In the genomic region with DNA sequence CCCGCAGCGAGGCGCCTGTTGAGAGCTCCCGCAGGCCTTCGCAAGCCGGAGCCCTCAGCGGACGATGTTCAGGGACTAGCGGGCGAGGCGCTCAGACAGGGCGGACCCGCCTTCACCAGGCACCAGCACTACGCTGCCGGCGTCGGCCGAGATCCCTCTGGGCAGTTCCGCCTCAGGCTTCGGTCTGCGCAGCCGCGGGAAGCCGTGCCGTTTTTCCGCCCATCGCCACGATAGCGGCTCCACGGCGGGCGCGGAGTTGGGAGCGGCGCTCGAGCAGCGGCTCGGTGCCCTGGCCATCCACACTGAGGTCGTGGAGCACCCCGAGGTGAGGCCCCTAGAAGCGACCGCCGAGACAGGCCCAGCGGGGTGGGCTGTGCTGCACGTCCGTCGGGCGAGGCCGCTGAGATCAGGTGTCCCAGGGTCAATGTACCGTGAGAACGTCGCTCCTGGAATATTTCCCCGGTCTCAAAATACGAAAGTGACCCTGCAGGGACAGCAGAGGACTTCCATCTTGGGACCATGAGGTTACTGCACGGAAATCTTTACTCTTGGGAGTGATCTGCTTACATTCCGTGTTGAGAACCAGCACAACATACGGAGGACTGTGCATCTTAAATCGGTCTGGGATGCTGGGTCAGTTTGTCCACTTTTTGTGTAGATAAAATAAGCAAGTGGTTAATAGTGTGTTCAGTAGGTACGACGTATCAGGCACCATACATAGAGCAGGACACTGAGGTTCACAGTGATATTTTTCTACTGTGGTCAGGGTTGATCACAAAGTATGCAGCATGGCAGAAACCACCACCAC, we compare ENCODE assay signal across 1 cellular context.
TF ChIP-seq lines count a peak whose summit lies in the region.

No MANE protein-coding gene starts in this region.

TF ChIP-seq in K562, 482 proteins besides CTCF, POLR2A, EP300 and RAD21 (continued from another document and continues in another):
- TF ChIP-seq, protein P1, sequence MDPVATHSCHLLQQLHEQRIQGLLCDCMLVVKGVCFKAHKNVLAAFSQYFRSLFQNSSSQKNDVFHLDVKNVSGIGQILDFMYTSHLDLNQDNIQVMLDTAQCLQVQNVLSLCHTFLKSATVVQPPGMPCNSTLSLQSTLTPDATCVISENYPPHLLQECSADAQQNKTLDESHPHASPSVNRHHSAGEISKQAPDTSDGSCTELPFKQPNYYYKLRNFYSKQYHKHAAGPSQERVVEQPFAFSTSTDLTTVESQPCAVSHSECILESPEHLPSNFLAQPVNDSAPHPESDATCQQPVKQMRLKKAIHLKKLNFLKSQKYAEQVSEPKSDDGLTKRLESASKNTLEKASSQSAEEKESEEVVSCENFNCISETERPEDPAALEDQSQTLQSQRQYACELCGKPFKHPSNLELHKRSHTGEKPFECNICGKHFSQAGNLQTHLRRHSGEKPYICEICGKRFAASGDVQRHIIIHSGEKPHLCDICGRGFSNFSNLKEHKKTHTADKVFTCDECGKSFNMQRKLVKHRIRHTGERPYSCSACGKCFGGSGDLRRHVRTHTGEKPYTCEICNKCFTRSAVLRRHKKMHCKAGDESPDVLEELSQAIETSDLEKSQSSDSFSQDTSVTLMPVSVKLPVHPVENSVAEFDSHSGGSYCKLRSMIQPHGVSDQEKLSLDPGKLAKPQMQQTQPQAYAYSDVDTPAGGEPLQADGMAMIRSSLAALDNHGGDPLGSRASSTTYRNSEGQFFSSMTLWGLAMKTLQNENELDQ (CRISPR knock-in tag; IDR thresholded peaks at IDR 0.05; ENCODE audit: borderline replicate concordance): no peak
- peak; percentile 94 for TF ChIP-seq CXXC5 (CRISPR knock-in tag; IDR thresholded peaks at IDR 0.05)
- TF ChIP-seq, protein P2, sequence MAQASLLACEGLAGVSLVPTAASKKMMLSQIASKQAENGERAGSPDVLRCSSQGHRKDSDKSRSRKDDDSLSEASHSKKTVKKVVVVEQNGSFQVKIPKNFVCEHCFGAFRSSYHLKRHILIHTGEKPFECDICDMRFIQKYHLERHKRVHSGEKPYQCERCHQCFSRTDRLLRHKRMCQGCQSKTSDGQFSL (CRISPR knock-in tag; IDR thresholded peaks at IDR 0.05): peak; percentile 75; the same call in 1 of the 2 replicates
- TF ChIP-seq, protein P2 (tag; IDR thresholded peaks at IDR 0.05): no peak
- TF ChIP-seq OTX1 (CRISPR knock-in tag; IDR thresholded peaks at IDR 0.05): no peak
- peak in 2 of 3 experiments; percentile 63 to 80 for TF ChIP-seq YY1 (IDR thresholded peaks at IDR 0.05; ENCODE audit: borderline replicate concordance in 1 of 3, control insufficient read depth in 1 of 3, extremely low read depth in 1 of 3, insufficient read depth in 3 of 3, insufficient read length in 1 of 3, insufficient replicate concordance in 2 of 3, low read depth in 1 of 3, low read length in 2 of 3)
- no peak for TF ChIP-seq BRD9 (IDR thresholded peaks at IDR 0.05; ENCODE audit: low read depth, partially characterized antibody)
- TF ChIP-seq, protein P3, sequence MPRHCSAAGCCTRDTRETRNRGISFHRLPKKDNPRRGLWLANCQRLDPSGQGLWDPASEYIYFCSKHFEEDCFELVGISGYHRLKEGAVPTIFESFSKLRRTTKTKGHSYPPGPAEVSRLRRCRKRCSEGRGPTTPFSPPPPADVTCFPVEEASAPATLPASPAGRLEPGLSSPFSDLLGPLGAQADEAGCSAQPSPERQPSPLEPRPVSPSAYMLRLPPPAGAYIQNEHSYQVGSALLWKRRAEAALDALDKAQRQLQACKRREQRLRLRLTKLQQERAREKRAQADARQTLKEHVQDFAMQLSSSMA (CRISPR knock-in tag; IDR thresholded peaks at IDR 0.05): no peak
- no peak for TF ChIP-seq ZNF347 (CRISPR knock-in tag; IDR thresholded peaks at IDR 0.05; ENCODE audit: low read depth)
- TF ChIP-seq DIDO1 (tag; IDR thresholded peaks at IDR 0.05; ENCODE audit: low read depth): no peak
- TF ChIP-seq ELF1 (tag; IDR thresholded peaks at IDR 0.05): peak; percentile 77
- no peak for TF ChIP-seq TCFL5 (CRISPR knock-in tag; conservative IDR thresholded peaks at IDR 0.05)
- TF ChIP-seq SMARCA4 (IDR thresholded peaks at IDR 0.05): no peak; the same call in 1 of the 2 replicates
- no peak for TF ChIP-seq HDAC8 (tag; IDR thresholded peaks at IDR 0.05)
- TF ChIP-seq SRF (CRISPR knock-in tag; IDR thresholded peaks at IDR 0.05): peak in 1 of 2 experiments; percentile 74; a peak in 2 of 4 replicates
- no peak for TF ChIP-seq ZNF311 (CRISPR knock-in tag; IDR thresholded peaks at IDR 0.05)
- no peak for TF ChIP-seq TAL1 (IDR thresholded peaks at IDR 0.05)
- TF ChIP-seq, protein P4, sequence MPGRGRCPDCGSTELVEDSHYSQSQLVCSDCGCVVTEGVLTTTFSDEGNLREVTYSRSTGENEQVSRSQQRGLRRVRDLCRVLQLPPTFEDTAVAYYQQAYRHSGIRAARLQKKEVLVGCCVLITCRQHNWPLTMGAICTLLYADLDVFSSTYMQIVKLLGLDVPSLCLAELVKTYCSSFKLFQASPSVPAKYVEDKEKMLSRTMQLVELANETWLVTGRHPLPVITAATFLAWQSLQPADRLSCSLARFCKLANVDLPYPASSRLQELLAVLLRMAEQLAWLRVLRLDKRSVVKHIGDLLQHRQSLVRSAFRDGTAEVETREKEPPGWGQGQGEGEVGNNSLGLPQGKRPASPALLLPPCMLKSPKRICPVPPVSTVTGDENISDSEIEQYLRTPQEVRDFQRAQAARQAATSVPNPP (IDR thresholded peaks at IDR 0.05; ENCODE audit: borderline replicate concordance, insufficient read depth, insufficient read length): no peak
- TF ChIP-seq SUPT5H (IDR thresholded peaks at IDR 0.05): peak; percentile 89
- TF ChIP-seq ZNF584 (CRISPR knock-in tag; IDR thresholded peaks at IDR 0.05; ENCODE audit: low read depth): no peak
- no peak for TF ChIP-seq BRF1 (IDR thresholded peaks at IDR 0.05; ENCODE audit: borderline replicate concordance, extremely low read depth, insufficient read length)
- TF ChIP-seq, protein P5, sequence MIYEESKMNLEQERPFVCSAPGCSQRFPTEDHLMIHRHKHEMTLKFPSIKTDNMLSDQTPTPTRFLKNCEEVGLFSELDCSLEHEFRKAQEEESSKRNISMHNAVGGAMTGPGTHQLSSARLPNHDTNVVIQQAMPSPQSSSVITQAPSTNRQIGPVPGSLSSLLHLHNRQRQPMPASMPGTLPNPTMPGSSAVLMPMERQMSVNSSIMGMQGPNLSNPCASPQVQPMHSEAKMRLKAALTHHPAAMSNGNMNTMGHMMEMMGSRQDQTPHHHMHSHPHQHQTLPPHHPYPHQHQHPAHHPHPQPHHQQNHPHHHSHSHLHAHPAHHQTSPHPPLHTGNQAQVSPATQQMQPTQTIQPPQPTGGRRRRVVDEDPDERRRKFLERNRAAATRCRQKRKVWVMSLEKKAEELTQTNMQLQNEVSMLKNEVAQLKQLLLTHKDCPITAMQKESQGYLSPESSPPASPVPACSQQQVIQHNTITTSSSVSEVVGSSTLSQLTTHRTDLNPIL (CRISPR knock-in tag; IDR thresholded peaks at IDR 0.05): no peak
- no peak for TF ChIP-seq ZFPM2 (CRISPR knock-in tag; IDR thresholded peaks at IDR 0.05)
- no peak for TF ChIP-seq SMAD2 (IDR thresholded peaks at IDR 0.05; ENCODE audit: low read depth, low read length)
- TF ChIP-seq ZFP36 (IDR thresholded peaks at IDR 0.05; ENCODE audit: low read depth, low read length, partially characterized antibody): peak; percentile 16
- no peak for TF ChIP-seq ZNF253 (CRISPR knock-in tag; conservative IDR thresholded peaks at IDR 0.05)
- TF ChIP-seq ZNF133 (CRISPR knock-in tag; IDR thresholded peaks at IDR 0.05): no peak
- TF ChIP-seq XRCC3 (IDR thresholded peaks at IDR 0.05): no peak
- TF ChIP-seq, protein P6, sequence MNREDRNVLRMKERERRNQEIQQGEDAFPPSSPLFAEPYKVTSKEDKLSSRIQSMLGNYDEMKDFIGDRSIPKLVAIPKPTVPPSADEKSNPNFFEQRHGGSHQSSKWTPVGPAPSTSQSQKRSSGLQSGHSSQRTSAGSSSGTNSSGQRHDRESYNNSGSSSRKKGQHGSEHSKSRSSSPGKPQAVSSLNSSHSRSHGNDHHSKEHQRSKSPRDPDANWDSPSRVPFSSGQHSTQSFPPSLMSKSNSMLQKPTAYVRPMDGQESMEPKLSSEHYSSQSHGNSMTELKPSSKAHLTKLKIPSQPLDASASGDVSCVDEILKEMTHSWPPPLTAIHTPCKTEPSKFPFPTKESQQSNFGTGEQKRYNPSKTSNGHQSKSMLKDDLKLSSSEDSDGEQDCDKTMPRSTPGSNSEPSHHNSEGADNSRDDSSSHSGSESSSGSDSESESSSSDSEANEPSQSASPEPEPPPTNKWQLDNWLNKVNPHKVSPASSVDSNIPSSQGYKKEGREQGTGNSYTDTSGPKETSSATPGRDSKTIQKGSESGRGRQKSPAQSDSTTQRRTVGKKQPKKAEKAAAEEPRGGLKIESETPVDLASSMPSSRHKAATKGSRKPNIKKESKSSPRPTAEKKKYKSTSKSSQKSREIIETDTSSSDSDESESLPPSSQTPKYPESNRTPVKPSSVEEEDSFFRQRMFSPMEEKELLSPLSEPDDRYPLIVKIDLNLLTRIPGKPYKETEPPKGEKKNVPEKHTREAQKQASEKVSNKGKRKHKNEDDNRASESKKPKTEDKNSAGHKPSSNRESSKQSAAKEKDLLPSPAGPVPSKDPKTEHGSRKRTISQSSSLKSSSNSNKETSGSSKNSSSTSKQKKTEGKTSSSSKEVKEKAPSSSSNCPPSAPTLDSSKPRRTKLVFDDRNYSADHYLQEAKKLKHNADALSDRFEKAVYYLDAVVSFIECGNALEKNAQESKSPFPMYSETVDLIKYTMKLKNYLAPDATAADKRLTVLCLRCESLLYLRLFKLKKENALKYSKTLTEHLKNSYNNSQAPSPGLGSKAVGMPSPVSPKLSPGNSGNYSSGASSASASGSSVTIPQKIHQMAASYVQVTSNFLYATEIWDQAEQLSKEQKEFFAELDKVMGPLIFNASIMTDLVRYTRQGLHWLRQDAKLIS (CRISPR knock-in tag; IDR thresholded peaks at IDR 0.05): peak; percentile 88
- TF ChIP-seq, protein P7, sequence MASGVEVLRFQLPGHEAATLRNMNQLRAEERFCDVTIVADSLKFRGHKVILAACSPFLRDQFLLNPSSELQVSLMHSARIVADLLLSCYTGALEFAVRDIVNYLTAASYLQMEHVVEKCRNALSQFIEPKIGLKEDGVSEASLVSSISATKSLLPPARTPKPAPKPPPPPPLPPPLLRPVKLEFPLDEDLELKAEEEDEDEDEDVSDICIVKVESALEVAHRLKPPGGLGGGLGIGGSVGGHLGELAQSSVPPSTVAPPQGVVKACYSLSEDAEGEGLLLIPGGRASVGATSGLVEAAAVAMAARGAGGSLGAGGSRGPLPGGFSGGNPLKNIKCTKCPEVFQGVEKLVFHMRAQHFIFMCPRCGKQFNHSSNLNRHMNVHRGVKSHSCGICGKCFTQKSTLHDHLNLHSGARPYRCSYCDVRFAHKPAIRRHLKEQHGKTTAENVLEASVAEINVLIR (CRISPR knock-in tag; IDR thresholded peaks at IDR 0.05): no peak
- no peak for TF ChIP-seq SAFB2 (IDR thresholded peaks at IDR 0.05; ENCODE audit: borderline replicate concordance, low read depth, low read length, severe bottlenecking)
- TF ChIP-seq, protein P8, sequence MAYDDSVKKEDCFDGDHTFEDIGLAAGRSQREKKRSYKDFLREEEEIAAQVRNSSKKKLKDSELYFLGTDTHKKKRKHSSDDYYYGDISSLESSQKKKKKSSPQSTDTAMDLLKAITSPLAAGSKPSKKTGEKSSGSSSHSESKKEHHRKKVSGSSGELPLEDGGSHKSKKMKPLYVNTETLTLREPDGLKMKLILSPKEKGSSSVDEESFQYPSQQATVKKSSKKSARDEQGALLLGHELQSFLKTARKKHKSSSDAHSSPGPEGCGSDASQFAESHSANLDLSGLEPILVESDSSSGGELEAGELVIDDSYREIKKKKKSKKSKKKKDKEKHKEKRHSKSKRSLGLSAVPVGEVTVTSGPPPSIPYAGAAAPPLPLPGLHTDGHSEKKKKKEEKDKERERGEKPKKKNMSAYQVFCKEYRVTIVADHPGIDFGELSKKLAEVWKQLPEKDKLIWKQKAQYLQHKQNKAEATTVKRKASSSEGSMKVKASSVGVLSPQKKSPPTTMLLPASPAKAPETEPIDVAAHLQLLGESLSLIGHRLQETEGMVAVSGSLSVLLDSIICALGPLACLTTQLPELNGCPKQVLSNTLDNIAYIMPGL (CRISPR knock-in tag; IDR thresholded peaks at IDR 0.05): 0 out of 2 replicates have a peak, but pooled peaks have one; percentile 48
- peak in 1 of 2 experiments; percentile 81; a peak in 2 of 4 replicates for TF ChIP-seq NONO (IDR thresholded peaks at IDR 0.05; ENCODE audit: low read depth in 2 of 2, low read length in 1 of 2)
- TF ChIP-seq, protein P9, sequence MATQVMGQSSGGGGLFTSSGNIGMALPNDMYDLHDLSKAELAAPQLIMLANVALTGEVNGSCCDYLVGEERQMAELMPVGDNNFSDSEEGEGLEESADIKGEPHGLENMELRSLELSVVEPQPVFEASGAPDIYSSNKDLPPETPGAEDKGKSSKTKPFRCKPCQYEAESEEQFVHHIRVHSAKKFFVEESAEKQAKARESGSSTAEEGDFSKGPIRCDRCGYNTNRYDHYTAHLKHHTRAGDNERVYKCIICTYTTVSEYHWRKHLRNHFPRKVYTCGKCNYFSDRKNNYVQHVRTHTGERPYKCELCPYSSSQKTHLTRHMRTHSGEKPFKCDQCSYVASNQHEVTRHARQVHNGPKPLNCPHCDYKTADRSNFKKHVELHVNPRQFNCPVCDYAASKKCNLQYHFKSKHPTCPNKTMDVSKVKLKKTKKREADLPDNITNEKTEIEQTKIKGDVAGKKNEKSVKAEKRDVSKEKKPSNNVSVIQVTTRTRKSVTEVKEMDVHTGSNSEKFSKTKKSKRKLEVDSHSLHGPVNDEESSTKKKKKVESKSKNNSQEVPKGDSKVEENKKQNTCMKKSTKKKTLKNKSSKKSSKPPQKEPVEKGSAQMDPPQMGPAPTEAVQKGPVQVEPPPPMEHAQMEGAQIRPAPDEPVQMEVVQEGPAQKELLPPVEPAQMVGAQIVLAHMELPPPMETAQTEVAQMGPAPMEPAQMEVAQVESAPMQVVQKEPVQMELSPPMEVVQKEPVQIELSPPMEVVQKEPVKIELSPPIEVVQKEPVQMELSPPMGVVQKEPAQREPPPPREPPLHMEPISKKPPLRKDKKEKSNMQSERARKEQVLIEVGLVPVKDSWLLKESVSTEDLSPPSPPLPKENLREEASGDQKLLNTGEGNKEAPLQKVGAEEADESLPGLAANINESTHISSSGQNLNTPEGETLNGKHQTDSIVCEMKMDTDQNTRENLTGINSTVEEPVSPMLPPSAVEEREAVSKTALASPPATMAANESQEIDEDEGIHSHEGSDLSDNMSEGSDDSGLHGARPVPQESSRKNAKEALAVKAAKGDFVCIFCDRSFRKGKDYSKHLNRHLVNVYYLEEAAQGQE (CRISPR knock-in tag; IDR thresholded peaks at IDR 0.05; ENCODE audit: low read depth): no peak
- no peak for TF ChIP-seq ZKSCAN1 (IDR thresholded peaks at IDR 0.05; ENCODE audit: low read depth, low read length)
- TF ChIP-seq POLR2AphosphoS2 (IDR thresholded peaks at IDR 0.05; ENCODE audit: low read length): peak; percentile 81; the same call in 1 of the 2 replicates
- TF ChIP-seq ZC3H4 (CRISPR knock-in tag; IDR thresholded peaks at IDR 0.05; ENCODE audit: borderline replicate concordance): no peak
- no peak for TF ChIP-seq GATAD2B (IDR thresholded peaks at IDR 0.05; ENCODE audit: borderline replicate concordance)
- no peak for TF ChIP-seq ETV1 (tag; conservative IDR thresholded peaks at IDR 0.05; ENCODE audit: low read depth)
- TF ChIP-seq CHCHD3 (CRISPR knock-in tag; IDR thresholded peaks at IDR 0.05): no peak; the same call in 1 of the 2 replicates
- no peak for TF ChIP-seq ZNF707 (CRISPR knock-in tag; conservative IDR thresholded peaks at IDR 0.05)
- TF ChIP-seq HEY1 (CRISPR knock-in tag; IDR thresholded peaks at IDR 0.05; ENCODE audit: borderline replicate concordance): no peak
- TF ChIP-seq SPI1 (IDR thresholded peaks at IDR 0.05; ENCODE audit: borderline replicate concordance, low read depth, low read length): peak; percentile 62; the same call in 1 of the 2 replicates
